In the genomic region with DNA sequence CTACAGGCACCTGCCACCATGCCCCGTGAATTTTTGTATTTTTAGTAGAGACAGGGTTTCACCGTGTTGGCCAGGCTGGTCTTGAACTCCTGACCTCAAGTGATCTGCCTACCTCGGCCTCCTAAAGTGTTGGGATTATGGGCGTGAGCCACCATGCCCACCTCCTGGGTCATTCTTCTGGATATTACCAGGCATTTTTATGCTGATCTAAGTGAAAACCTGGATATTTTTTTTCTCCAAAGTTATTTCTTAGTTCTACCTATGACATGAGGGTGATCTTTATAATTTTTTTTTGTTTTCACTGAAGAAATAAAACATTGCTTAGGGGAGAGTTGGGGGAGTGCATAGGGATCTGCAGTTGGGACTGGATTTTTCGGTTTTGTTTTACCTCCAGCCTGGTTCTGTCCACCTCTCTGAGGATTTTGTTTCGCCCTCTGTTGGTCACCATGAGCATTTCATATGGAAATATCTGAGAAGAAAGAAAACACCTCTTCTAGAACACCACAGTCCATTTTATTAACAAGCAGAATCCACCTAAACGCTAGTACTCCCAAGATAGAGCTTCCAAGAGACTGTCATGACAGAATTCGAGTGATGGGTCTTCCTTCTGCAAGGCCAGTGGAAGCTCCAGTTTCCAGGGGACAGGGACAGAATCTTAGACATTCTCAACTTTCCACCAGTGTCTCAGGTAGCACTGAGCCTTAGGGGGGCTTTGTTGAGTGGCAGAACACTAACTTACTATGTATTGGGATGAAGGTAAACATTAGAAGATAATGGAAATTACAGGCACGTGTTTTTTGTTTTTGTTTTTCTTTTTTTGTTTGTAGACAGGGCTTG, we compare ENCODE assay signal across 8 cellular contexts. TPM values are rescaled to one million over a fixed set of nuclear protein-coding genes. Genes with fewer than 3 reads are reported as not detected.
DNase-seq lines count a peak whose midpoint lies in the region; ATAC-seq and TF ChIP-seq lines count a peak whose summit lies in the region.

No MANE protein-coding gene starts in this region.

- no peaks in the 10 kb centered on the region for H3K79me2 ChIP-seq in Karpas-422 (ENCODE audit: low read length)

- CTCF ChIA-PET in BJ (lab: Yijun Ruan, JAX), result interaction anchor here (1.3 to 3.3 kb wide), 4 partner anchors 8 to 134 kb away, joined by 5 to 19 read pairs (median 7); no protein-coding TSS in a partner anchor
- CTCF ChIA-PET in HEK293 (lab: Yijun Ruan, JAX), result interaction anchor here (0.6 to 3.7 kb wide), 10 partner anchors 9 to 250 kb away, joined by 3 to 20 read pairs (median 4); no protein-coding TSS in a partner anchor

- no peak for ATAC-seq in lower lobe of right lung
- ATAC-seq in GM18498 (IDR thresholded peaks at IDR 0.05; ENCODE audit: unreplicated experiment), result no peak

- H3K4me2 ChIP-seq in Karpas-422 (ENCODE audit: low read depth, low read length, poor library complexity, severe bottlenecking), result no peak overlapping the region

- H3K9me3 ChIP-seq in HEK293 (ENCODE audit: control insufficient read depth, insufficient read depth, low read depth, low read length) (no peaks in the 10 kb centered on the region), lower lobe of right lung (no peaks in the 10 kb centered on the region), Karpas-422 (ENCODE audit: low read length) (no peaks in the 10 kb centered on the region)

- H3K36me3 ChIP-seq in BJ (ENCODE audit: control insufficient read depth, insufficient read depth, low read length), result peaks cover 4% of the 10 kb centered on the region
- H3K36me3 ChIP-seq in HEK293 (ENCODE audit: control insufficient read depth in 2 of 2, insufficient read depth in 1 of 2, low read length in 2 of 2), result peaks cover 0 to 30% of the 10 kb centered on the region in 2 experiments; a peak in 2 of 3 replicates
- peaks cover 84% of the 10 kb centered on the region for H3K36me3 ChIP-seq in lower lobe of right lung
- peaks cover 74% of the 10 kb centered on the region; the same call in 1 of the 2 replicates for H3K36me3 ChIP-seq in Karpas-422 (ENCODE audit: insufficient read depth, low read length)

- peak; percentile 56 for TF ChIP-seq CTCF in BJ (IDR thresholded peaks at IDR 0.05; ENCODE audit: insufficient read depth, low read depth, low read length)
- TF ChIP-seq CTCF in HEK293 (tag by site-specific recombination; IDR thresholded peaks at IDR 0.05), result 0 out of 2 replicates have a peak, but pooled peaks have one; percentile 16
- peak; percentile 59 for TF ChIP-seq CTCF in astrocyte of the cerebellum (IDR thresholded peaks at IDR 0.05; ENCODE audit: low read depth, low read length, missing control alignments)
- peak; percentile 33 for TF ChIP-seq CTCF in lower lobe of right lung (IDR thresholded peaks at IDR 0.05)

- in situ Hi-C loops in astrocyte of the cerebellum (cut with HindIII; ENCODE audit: low sequenced_read_pairs), result no loop called here

- H3K4me3 ChIP-seq in BJ (ENCODE audit: low read depth, low read length) (no peak overlapping the region), HEK293 (ENCODE audit: low read depth, low read length) (no peak overlapping the region), astrocyte of the cerebellum (ENCODE audit: low read depth, low read length) (no peak overlapping the region), lower lobe of right lung (no peak overlapping the region), Karpas-422 (ENCODE audit: low read length) (no peak overlapping the region)

- no peaks in the 10 kb centered on the region for H4K20me1 ChIP-seq in Karpas-422 (ENCODE audit: insufficient read depth, low read depth, low read length)

- H2AFZ ChIP-seq in Karpas-422 (ENCODE audit: low read length), result no peak overlapping the region

- POLR2A ChIA-PET in BJ (lab: Charles Lee), result no interaction called here
- POLR2A ChIA-PET in HEK293 (lab: Yijun Ruan, JAX), result no interaction called here

- H3K4me1 ChIP-seq in HEK293 (ENCODE audit: control insufficient read depth, insufficient read depth, low read length) (no peaks in the 10 kb centered on the region), lower lobe of right lung (no peaks in the 10 kb centered on the region), Karpas-422 (ENCODE audit: low read length) (no peaks in the 10 kb centered on the region)

- DNase-seq in BJ (ENCODE audit: low read depth) (no peak), astrocyte of the cerebellum (ENCODE audit: low read depth) (no peak), lower lobe of right lung (no peak), Karpas-422 (no peak), DMS79 (lab: John Stamatoyannopoulos, UW) (no peak), caudate nucleus (lab: John Stamatoyannopoulos, UW) (no peak)

- H3K9ac ChIP-seq in Karpas-422 (ENCODE audit: low read length), result no peak overlapping the region

- intact Hi-C loops in lower lobe of right lung (cut with DNase I), result no loop called here

- no peaks in the 10 kb centered on the region for H3K27me3 ChIP-seq in BJ (ENCODE audit: control insufficient read depth, insufficient read depth, low read length)
- no peaks in the 10 kb centered on the region for H3K27me3 ChIP-seq in lower lobe of right lung (ENCODE audit: low read depth)
- H3K27me3 ChIP-seq in Karpas-422 (ENCODE audit: low read length), result no peaks in the 10 kb centered on the region

- no peaks in the 10 kb centered on the region for H3K9me2 ChIP-seq in Karpas-422 (replicated peaks; ENCODE audit: insufficient read depth, low read length)

- no peak overlapping the region for H3K27ac ChIP-seq in HEK293 (ENCODE audit: extremely low read depth, low read depth, low read length)
- H3K27ac ChIP-seq in lower lobe of right lung, result no peak overlapping the region
- no peak overlapping the region for H3K27ac ChIP-seq in Karpas-422 (ENCODE audit: low read length)
- no peak overlapping the region for H3K27ac ChIP-seq in caudate nucleus (ENCODE audit: low read depth, low read length)

TF ChIP-seq in HEK293, 187 proteins besides CTCF, POLR2A, EP300 and RAD21:
- no peak for TF ChIP-seq EGR2 (tag by site-specific recombination; IDR thresholded peaks at IDR 0.05; ENCODE audit: low read depth)
- no peak for TF ChIP-seq ZNF2 (tag by site-specific recombination; IDR thresholded peaks at IDR 0.05)
- TF ChIP-seq ZNF221 (tag by site-specific recombination; IDR thresholded peaks at IDR 0.05; ENCODE audit: borderline replicate concordance), result no peak

RNA-seq across cellular contexts. Expression of a gene that starts 33.4 kb away (rescaled TPM):
- polyA plus RNA-seq in BJ (2011; rRNA removed), result 0.10 and 0.22 TPM in 2 replicates
- 0.05 and 0.31 TPM in 2 replicates for polyA minus RNA-seq in BJ (2011; rRNA and poly(A)+ RNA removed)
- total RNA-seq in lower lobe of right lung, result 5.3 TPM
- total RNA-seq in Karpas-422 (2014; rRNA removed; shearing (Covaris generic); ENCODE audit: low replicate concordance), result 2.0 and 4.4 TPM in 2 replicates
